2 cellular contexts compared by ENCODE assay signal in the genomic region with DNA sequence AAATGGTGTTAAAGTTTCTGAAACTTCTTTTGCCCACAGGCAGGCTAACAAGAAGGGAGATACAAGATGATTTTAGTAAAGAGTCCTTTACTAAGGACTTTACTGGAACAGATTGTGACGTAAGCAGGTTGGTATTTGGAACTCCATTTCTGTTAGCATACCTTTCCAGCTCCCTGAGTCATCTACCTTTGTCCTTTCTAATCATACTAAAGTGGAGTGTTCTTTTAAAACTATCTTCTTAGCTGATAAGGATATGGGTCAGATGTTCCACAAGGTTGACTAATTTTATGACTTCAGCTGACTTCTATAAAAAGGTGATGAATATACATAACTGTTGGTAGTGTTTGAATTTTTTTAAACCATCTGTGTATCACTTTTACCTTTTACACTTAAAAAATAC.
TF ChIP-seq lines count a peak whose summit lies in the region.

No MANE protein-coding gene starts in this region.

TF ChIP-seq in HCT116, 20 proteins besides CTCF, POLR2A, EP300 and RAD21:
- TF ChIP-seq CEBPB (IDR thresholded peaks at IDR 0.05; ENCODE audit: low read depth): peak; percentile 49
- no peak for TF ChIP-seq CBX3 (IDR thresholded peaks at IDR 0.05; ENCODE audit: low read depth)
- TF ChIP-seq JUND (IDR thresholded peaks at IDR 0.05): peak; percentile 77
- peak; percentile 74 for TF ChIP-seq FOSL1 (IDR thresholded peaks at IDR 0.05; ENCODE audit: low read depth)
- TF ChIP-seq ATF3 (IDR thresholded peaks at IDR 0.05): peak; percentile 55
- TF ChIP-seq SP1 (IDR thresholded peaks at IDR 0.05; ENCODE audit: low read depth): peak; percentile 54
- no peak for TF ChIP-seq YY1 (IDR thresholded peaks at IDR 0.05; ENCODE audit: extremely low read depth, insufficient replicate concordance, low read depth, low read length)

TF ChIP-seq in GM12878, 131 proteins besides CTCF, POLR2A, EP300 and RAD21:
- no peak for TF ChIP-seq ETV6 (conservative IDR thresholded peaks at IDR 0.05 in 1 of 2, IDR thresholded peaks at IDR 0.05 in 1 of 2; ENCODE audit: borderline replicate concordance in 1 of 2, low read depth in 1 of 2)
- no peak for TF ChIP-seq BRCA1 (IDR thresholded peaks at IDR 0.05; ENCODE audit: low read depth, low read length)
- TF ChIP-seq NBN (IDR thresholded peaks at IDR 0.05): no peak
- no peak for TF ChIP-seq NRF1 (conservative IDR thresholded peaks at IDR 0.05; ENCODE audit: low read depth, low read length)
- no peak for TF ChIP-seq POLR2AphosphoS5 (IDR thresholded peaks at IDR 0.05; ENCODE audit: low read length)
- TF ChIP-seq HSF1 (IDR thresholded peaks at IDR 0.05; ENCODE audit: low read depth, low read length): no peak
- TF ChIP-seq CHD1 (IDR thresholded peaks at IDR 0.05; ENCODE audit: low read depth, low read length): no peak
- TF ChIP-seq BHLHE40 (IDR thresholded peaks at IDR 0.05; ENCODE audit: borderline replicate concordance in 1 of 2, low read depth in 2 of 2, low read length in 1 of 2): no peak
- TF ChIP-seq YY1 (IDR thresholded peaks at IDR 0.05; ENCODE audit: low read depth, low read length): no peak
- TF ChIP-seq TAF1 (IDR thresholded peaks at IDR 0.05; ENCODE audit: borderline replicate concordance, low read depth, low read length): no peak
- TF ChIP-seq ELK1 (IDR thresholded peaks at IDR 0.05; ENCODE audit: low read depth, low read length): no peak
- no peak for TF ChIP-seq PML (IDR thresholded peaks at IDR 0.05; ENCODE audit: low read length)
- TF ChIP-seq SREBF1 (IDR thresholded peaks at IDR 0.05; ENCODE audit: low read length): no peak
- TF ChIP-seq CUX1 (IDR thresholded peaks at IDR 0.05; ENCODE audit: insufficient replicate concordance, low read depth, low read length): no peak
- no peak for TF ChIP-seq MEF2B (IDR thresholded peaks at IDR 0.05; ENCODE audit: partially characterized antibody, poor library complexity, severe bottlenecking)
- no peak for TF ChIP-seq IRF3 (IDR thresholded peaks at IDR 0.05)
- TF ChIP-seq DPF2 (IDR thresholded peaks at IDR 0.05): no peak
